Comparison of ENCODE assay signal across 6 cellular contexts in genomic region chr5:177498013-177498847, GRCh38. TPM values are rescaled to one million over a fixed set of nuclear protein-coding genes. Genes with fewer than 3 reads are reported as not detected.
A peak's percentile ranks its signal among the peaks of the same experiment; 100 is the strongest.
DNase-seq lines count a peak whose midpoint lies in the region; ATAC-seq and TF ChIP-seq lines count a peak whose summit lies in the region.

No MANE protein-coding gene starts in this region.

- peak; percentile 63 for DNase-seq in activated CD4-positive, alpha-beta T cell treated with anti-CD3 and anti-CD28 coated beads for 36 hours
- DNase-seq in activated CD4-positive, alpha-beta T cell treated with anti-CD3 and anti-CD28 coated beads, Interleukin-2, amount 50 U/mL, for 4 hours = no peak
- DNase-seq in caudate nucleus (lab: John Stamatoyannopoulos, UW) (no peak), osteocyte (ENCODE audit: extremely low spot score, unreplicated experiment) (no peak), NCI-H1930 (lab: John Stamatoyannopoulos, UW) (no peak)

- POLR2A ChIA-PET in activated CD4-positive, alpha-beta T cell treated with anti-CD3 and anti-CD28 coated beads for 36 hours (lab: Charles Lee) = interaction anchor here (0.5 to 1.3 kb wide), 6 partner anchors 18 to 375 kb away, joined by 3 to 4 read pairs (median 3); partner anchors contain the start of gene DDX41

- TF ChIP-seq CTCF in osteocyte (IDR thresholded peaks at IDR 0.05) = no peak

- peak; percentile 12 for ATAC-seq in activated CD4-positive, alpha-beta T cell treated with anti-CD3 and anti-CD28 coated beads for 36 hours
- no peak for ATAC-seq in GM21360 (IDR thresholded peaks at IDR 0.05; ENCODE audit: unreplicated experiment)

- CTCF ChIA-PET in activated CD4-positive, alpha-beta T cell treated with anti-CD3 and anti-CD28 coated beads for 36 hours (lab: Charles Lee) = interaction anchor here (0.7 to 4.1 kb wide), 16 partner anchors 9 to 195 kb away, joined by 3 to 23 read pairs (median 6); partner anchors contain the start of genes DOK3, PRELID1 and RAB24

- H3K4me1 Mint-ChIP-seq in activated CD4-positive, alpha-beta T cell treated with anti-CD3 and anti-CD28 coated beads for 36 hours = peaks cover 31% of the 10 kb centered on the region
- H3K4me1 Mint-ChIP-seq in osteocyte (ENCODE audit: unreplicated experiment) = peaks cover 76% of the 10 kb centered on the region

- H3K9me3 Mint-ChIP-seq in activated CD4-positive, alpha-beta T cell treated with anti-CD3 and anti-CD28 coated beads for 36 hours (ENCODE audit: low read depth) = no peaks in the 10 kb centered on the region
- no peaks in the 10 kb centered on the region for H3K9me3 Mint-ChIP-seq in osteocyte (ENCODE audit: unreplicated experiment)

- H3K4me3 Mint-ChIP-seq in activated CD4-positive, alpha-beta T cell treated with anti-CD3 and anti-CD28 coated beads for 36 hours = peak overlapping the region; percentile 73
- H3K4me3 Mint-ChIP-seq in osteocyte (ENCODE audit: unreplicated experiment) = peak overlapping the region; percentile 79

- H3K27ac Mint-ChIP-seq in activated CD4-positive, alpha-beta T cell treated with anti-CD3 and anti-CD28 coated beads for 36 hours = no peak overlapping the region
- H3K27ac Mint-ChIP-seq in osteocyte (ENCODE audit: unreplicated experiment) = peak overlapping the region; percentile 73

- intact Hi-C loops in activated CD4-positive, alpha-beta T cell treated with anti-CD3 and anti-CD28 coated beads for 36 hours (cut with DNase I, micrococcal nuclease) = loop anchor here (1.0 to 5.0 kb wide), 3 partner anchors 135 to 366 kb away; partner anchors contain the start of genes MXD3 (in 1 of the 2) and NSD1 (in 1 of the 2)

- H3K27me3 Mint-ChIP-seq in activated CD4-positive, alpha-beta T cell treated with anti-CD3 and anti-CD28 coated beads for 36 hours = peaks cover 12% of the 10 kb centered on the region
- H3K27me3 Mint-ChIP-seq in osteocyte (ENCODE audit: unreplicated experiment) = no peaks in the 10 kb centered on the region

- H3K36me3 Mint-ChIP-seq in activated CD4-positive, alpha-beta T cell treated with anti-CD3 and anti-CD28 coated beads for 36 hours (ENCODE audit: low read depth) = no peaks in the 10 kb centered on the region
- H3K36me3 Mint-ChIP-seq in osteocyte (ENCODE audit: unreplicated experiment) = peaks cover 3% of the 10 kb centered on the region

- H3K27ac ChIP-seq in caudate nucleus (ENCODE audit: low read depth, low read length) = peak overlapping the region; percentile 44

RNA-seq across cellular contexts. Expression of gene PDLIM7, which starts 0.8 kb away (rescaled TPM):
- 10 to 100 TPM; 41.9 to 50.2 TPM for total RNA-seq in activated CD4-positive, alpha-beta T cell treated with anti-CD3 and anti-CD28 coated beads for 36 hours
- total RNA-seq in osteocyte = 312 and 358 TPM in 2 replicates

RNA-seq across cellular contexts. Expression of gene DOK3, which starts 11.4 kb away (rescaled TPM):
- total RNA-seq in activated CD4-positive, alpha-beta T cell treated with anti-CD3 and anti-CD28 coated beads for 36 hours = 1 to 10 TPM; 4.2 to 4.8 TPM
- total RNA-seq in osteocyte = 5.5 and 7.2 TPM in 2 replicates

RNA-seq across cellular contexts. Expression of gene DDX41, which starts 18.5 kb away (rescaled TPM):
- 100 to 1,000 TPM; 192 to 197 TPM for total RNA-seq in activated CD4-positive, alpha-beta T cell treated with anti-CD3 and anti-CD28 coated beads for 36 hours
- total RNA-seq in osteocyte = 68.7 and 83.1 TPM in 2 replicates

RNA-seq across cellular contexts. Expression of gene DBN1, which starts 24.8 kb away (rescaled TPM):
- total RNA-seq in activated CD4-positive, alpha-beta T cell treated with anti-CD3 and anti-CD28 coated beads for 36 hours = 10 to 100 TPM; 29.5 to 41.2 TPM
- 248 and 249 TPM in 2 replicates for total RNA-seq in osteocyte

RNA-seq across cellular contexts. Expression of gene PRR7, which starts 51.6 kb away (rescaled TPM):
- 10 to 100 TPM; 12.3 to 13.0 TPM for total RNA-seq in activated CD4-positive, alpha-beta T cell treated with anti-CD3 and anti-CD28 coated beads for 36 hours
- total RNA-seq in osteocyte = 2.8 and 4.4 TPM in 2 replicates
